Comparison of ENCODE assay signal across 12 cellular contexts in genomic region chr18:48902856-48903601, GRCh38. TPM values are rescaled to one million over a fixed set of nuclear protein-coding genes. Genes with fewer than 3 reads are reported as not detected.
DNase-seq lines count a peak whose midpoint lies in the region; TF ChIP-seq lines count a peak whose summit lies in the region.
"Had no signal": no experiment of that assay in that cellular context is flagged by ENCODE, and none has a peak within 500 bp of the region (broad histone marks: within the 10 kb centered on the region; RNA-seq: fewer than 3 reads in every experiment).

No MANE protein-coding gene starts in this region.

- H3K4me2 ChIP-seq in BLaER1 treated with 17β-estradiol and CSF1 and Interleukin-3, amounts not matched to agents 10 nM and 100 nM: peak overlapping the region in 6 of 11 experiments; percentile 6 to 81 (median 59); a peak in 9 of 22 replicates

- no peak overlapping the region for H3K4me3 ChIP-seq in BLaER1 treated with 17β-estradiol and CSF1 and Interleukin-3, amounts not matched to agents 10 nM and 100 nM
- no peak overlapping the region for H3K4me3 ChIP-seq in right atrium auricular region
- peak overlapping the region; percentile 5 for H3K4me3 ChIP-seq in rectal smooth muscle tissue (ENCODE audit: low read length)

- H3K9ac ChIP-seq in BLaER1 treated with 17β-estradiol and CSF1 and Interleukin-3, amounts not matched to agents 10 nM and 100 nM: peak overlapping the region in 1 of 11 experiments; percentile 13; a peak in 1 of 22 replicates
- H3K9ac ChIP-seq in rectal smooth muscle tissue (ENCODE audit: low read length): no peak overlapping the region

- no peaks in the 10 kb centered on the region for H3K36me3 ChIP-seq in BLaER1 treated with 17β-estradiol and CSF1 and Interleukin-3, amounts not matched to agents 10 nM and 100 nM
- no peaks in the 10 kb centered on the region for H3K36me3 ChIP-seq in right atrium auricular region
- no peaks in the 10 kb centered on the region for H3K36me3 ChIP-seq in rectal smooth muscle tissue (ENCODE audit: control insufficient read depth, insufficient read depth, low read length)

- peaks cover 9% of the 10 kb centered on the region for H3K27me3 Mint-ChIP-seq in brain
- H3K27me3 Mint-ChIP-seq: activated naive CD4-positive, alpha-beta T cell treated with anti-CD3 and anti-CD28 coated beads, Interleukin-2, amount 50 U/mL, for 24 hours; type B pancreatic cell had no signal

- peak overlapping the region in 2 of 11 experiments; percentile 72 to 79; a peak in 3 of 22 replicates for H3K27ac ChIP-seq in BLaER1 treated with 17β-estradiol and CSF1 and Interleukin-3, amounts not matched to agents 10 nM and 100 nM
- peak overlapping the region; percentile 76 to 77 for H3K27ac ChIP-seq in right atrium auricular region
- peak overlapping the region; percentile 69 for H3K27ac ChIP-seq in rectal smooth muscle tissue (ENCODE audit: low read depth, low read length)

- H4K20me1 ChIP-seq in BLaER1 treated with 17β-estradiol and CSF1 and Interleukin-3, amounts not matched to agents 10 nM and 100 nM: no peaks in the 10 kb centered on the region

- peaks cover 0 to 56% (median 13%) of the 10 kb centered on the region in 10 experiments; a peak in 12 of 20 replicates for H3K4me1 ChIP-seq in BLaER1 treated with 17β-estradiol and CSF1 and Interleukin-3, amounts not matched to agents 10 nM and 100 nM
- H3K4me1 ChIP-seq in right atrium auricular region (peaks cover 0 to 20% of the 10 kb centered on the region in 2 donors), rectal smooth muscle tissue (ENCODE audit: control insufficient read depth, insufficient read depth, low read length) (peaks cover 13% of the 10 kb centered on the region)

- no peak overlapping the region for H3K4me3 Mint-ChIP-seq in brain
- H3K4me3 Mint-ChIP-seq: activated naive CD4-positive, alpha-beta T cell treated with anti-CD3 and anti-CD28 coated beads, Interleukin-2, amount 50 U/mL, for 24 hours; CD4-positive, CD25-positive, alpha-beta regulatory T cell; type B pancreatic cell had no signal

- peaks cover 13% of the 10 kb centered on the region for H3K4me1 Mint-ChIP-seq in brain

- H3K9me3 ChIP-seq in BLaER1 treated with 17β-estradiol and CSF1 and Interleukin-3, amounts not matched to agents 10 nM and 100 nM (replicated peaks in 1 of 11): peaks cover 17 to 35% (median 26%) of the 10 kb centered on the region in 11 experiments
- H3K9me3 ChIP-seq in right atrium auricular region: peaks cover 4 to 7% of the 10 kb centered on the region in 2 donors

- H3K9me3 Mint-ChIP-seq in brain: peaks cover 17 to 24% (median 19%) of the 10 kb centered on the region in 5 experiments
- H3K9me3 Mint-ChIP-seq: activated naive CD4-positive, alpha-beta T cell treated with anti-CD3 and anti-CD28 coated beads, Interleukin-2, amount 50 U/mL, for 24 hours had no signal

- peak overlapping the region in 3 of 5 experiments; percentile 55 to 70 (median 66) for H3K27ac Mint-ChIP-seq in brain
- H3K27ac Mint-ChIP-seq: activated naive CD4-positive, alpha-beta T cell treated with anti-CD3 and anti-CD28 coated beads, Interleukin-2, amount 50 U/mL, for 24 hours; CD4-positive, CD25-positive, alpha-beta regulatory T cell; type B pancreatic cell had no signal

- H3K27me3 ChIP-seq in BLaER1 treated with 17β-estradiol and CSF1 and Interleukin-3, amounts not matched to agents 10 nM and 100 nM: no peaks in the 10 kb centered on the region
- H3K27me3 ChIP-seq in right atrium auricular region (no peaks in the 10 kb centered on the region), rectal smooth muscle tissue (ENCODE audit: control insufficient read depth, insufficient read depth, low read length) (no peaks in the 10 kb centered on the region)

- DNase-seq in right atrium auricular region (ENCODE audit: low spot score) (peak; percentile 87), superior temporal gyrus (ENCODE audit: extremely low spot score) (no peak), NCI-H2171 treated with DMSO at 0.1 percent for 48 hours (lab: John Stamatoyannopoulos, UW) (no peak), NCI-H446 (lab: John Stamatoyannopoulos, UW) (no peak), HCEC 1CT (no peak)
- DNase-seq: CD4-positive, CD25-positive, alpha-beta regulatory T cell; NCI-H510A had no signal

- no peak for TF ChIP-seq CTCF in brain (conservative IDR thresholded peaks at IDR 0.05)
- no peak for TF ChIP-seq CTCF in right atrium auricular region (IDR thresholded peaks at IDR 0.05)

- H3K36me3 Mint-ChIP-seq in brain: no peaks in the 10 kb centered on the region
- H3K36me3 Mint-ChIP-seq: CD4-positive, CD25-positive, alpha-beta regulatory T cell; type B pancreatic cell had no signal

RNA-seq across cellular contexts. Expression of gene SMAD7, which starts 47.7 kb away (rescaled TPM):
- polyA plus RNA-seq in brain (ENCODE audit: insufficient read depth, low read depth, low replicate concordance): 8.0 TPM
- 10 to 100 TPM; 55.1 to 98.1 TPM for total RNA-seq in right atrium auricular region
